In genomic region chr17:55284001-55284884, GRCh38 we compare ENCODE assay signal across 10 cellular contexts. TPM values are rescaled to one million over a fixed set of nuclear protein-coding genes. Genes with fewer than 3 reads are reported as not detected.
DNase-seq lines count a peak whose midpoint lies in the region; ATAC-seq and TF ChIP-seq lines count a peak whose summit lies in the region.
"Had no signal": no experiment of that assay in that cellular context is flagged by ENCODE, and none has a peak within 500 bp of the region (broad histone marks: within the 10 kb centered on the region; RNA-seq: fewer than 3 reads in every experiment).

No MANE protein-coding gene starts in this region.

- TF ChIP-seq POLR2A in body of pancreas (IDR thresholded peaks at IDR 0.05) (no peak), upper lobe of left lung (IDR thresholded peaks at IDR 0.05) (no peak)

- peak overlapping the region; percentile 75 for H3K27ac Mint-ChIP-seq in activated T-cell treated with anti-CD3 and anti-CD28 coated beads, Interleukin-2, amount 50 U/mL, for 72 hours

- no peak overlapping the region for H3K4me3 ChIP-seq in body of pancreas
- H3K4me3 ChIP-seq in lower lobe of right lung = no peak overlapping the region
- H3K4me3 ChIP-seq in upper lobe of left lung = no peak overlapping the region
- H3K4me3 ChIP-seq: GM23248 had no signal

- H3K4me1 ChIP-seq in body of pancreas (peaks cover 50% of the 10 kb centered on the region), lower lobe of right lung (peaks cover 61% of the 10 kb centered on the region), upper lobe of left lung (peaks cover 28 to 55% (median 44%) of the 10 kb centered on the region in 4 donors)

- no peak for DNase-seq in activated T-cell treated with anti-CD3 and anti-CD28 coated beads, Interleukin-2, amount 50 U/mL, for 72 hours
- DNase-seq in activated T-cell treated with anti-CD3 and anti-CD28 coated beads for 4 hours = no peak
- peak in 1 of 4 donors; percentile 42 for DNase-seq in body of pancreas
- DNase-seq in lower lobe of right lung = no peak
- DNase-seq in upper lobe of left lung = peak in 1 of 2 donors; percentile 83
- no peak for DNase-seq in CD1c-positive myeloid dendritic cell (ENCODE audit: extremely low spot score)
- no peak for DNase-seq in nucleus accumbens (lab: John Stamatoyannopoulos, UW)
- DNase-seq in activated gamma-delta T cell (lab: John Stamatoyannopoulos, UW) = no peak
- DNase-seq: GM23248, Karpas-422 had no signal

- no peak for TF ChIP-seq CTCF in body of pancreas (IDR thresholded peaks at IDR 0.05)
- no peak for TF ChIP-seq CTCF in lower lobe of right lung (IDR thresholded peaks at IDR 0.05)
- TF ChIP-seq CTCF in upper lobe of left lung (IDR thresholded peaks at IDR 0.05) = peak in 1 of 6 experiments; percentile 13

- TF ChIP-seq EP300 in upper lobe of left lung (IDR thresholded peaks at IDR 0.05) = peak in 2 of 4 donors; percentile 15 to 87

- peak overlapping the region in 1 of 2 donors; percentile 27 for H3K4me3 Mint-ChIP-seq in activated T-cell treated with anti-CD3 and anti-CD28 coated beads, Interleukin-2, amount 50 U/mL, for 72 hours

- intact Hi-C loops in body of pancreas (cut with DNase I) = no loop called here
- intact Hi-C loops in lower lobe of right lung (cut with DNase I) = no loop called here

- no peaks in the 10 kb centered on the region for H3K36me3 Mint-ChIP-seq in activated T-cell treated with anti-CD3 and anti-CD28 coated beads, Interleukin-2, amount 50 U/mL, for 72 hours (ENCODE audit: insufficient read depth in 2 of 2)

- no peaks in the 10 kb centered on the region for H3K27me3 Mint-ChIP-seq in activated T-cell treated with anti-CD3 and anti-CD28 coated beads, Interleukin-2, amount 50 U/mL, for 72 hours (ENCODE audit: low read depth)

- no peaks in the 10 kb centered on the region for H3K9me3 Mint-ChIP-seq in activated T-cell treated with anti-CD3 and anti-CD28 coated beads, Interleukin-2, amount 50 U/mL, for 72 hours

- H3K9me3 ChIP-seq in body of pancreas (no peaks in the 10 kb centered on the region), lower lobe of right lung (no peaks in the 10 kb centered on the region), upper lobe of left lung (no peaks in the 10 kb centered on the region)

- WGBS in body of pancreas, 2 donors = 77 to 79% methylated on average over 7 of the region's 7 CpGs
- WGBS in upper lobe of left lung, 2 donors = 56 to 58% methylated on average over 6 to 7 of the region's 7 CpGs

- peak overlapping the region in 3 of 4 donors; percentile 50 to 72 (median 51) for H3K27ac ChIP-seq in body of pancreas
- peak overlapping the region; percentile 78 for H3K27ac ChIP-seq in lower lobe of right lung
- peak overlapping the region; percentile 61 to 75 (median 71) for H3K27ac ChIP-seq in upper lobe of left lung
- H3K27ac ChIP-seq: GM23248 had no signal

- no peaks in the 10 kb centered on the region for H3K27me3 ChIP-seq in body of pancreas
- H3K27me3 ChIP-seq in lower lobe of right lung (ENCODE audit: low read depth) = no peaks in the 10 kb centered on the region
- no peaks in the 10 kb centered on the region for H3K27me3 ChIP-seq in upper lobe of left lung

- peak in 1 of 2 donors; percentile 13 for ATAC-seq in activated T-cell treated with anti-CD3 and anti-CD28 coated beads, Interleukin-2, amount 50 U/mL, for 72 hours (replicated peaks in 1 of 2)
- peak; percentile 23 for ATAC-seq in body of pancreas
- ATAC-seq in lower lobe of right lung = peak; percentile 80 to 82
- peak; percentile 18 to 80 for ATAC-seq in upper lobe of left lung (ENCODE audit: low FRiP score in 2 of 2)

- H3K36me3 ChIP-seq in body of pancreas (replicated peaks in 1 of 2; ENCODE audit: insufficient read depth in 1 of 2, low read depth in 2 of 2) (no peaks in the 10 kb centered on the region), lower lobe of right lung (no peaks in the 10 kb centered on the region), upper lobe of left lung (no peaks in the 10 kb centered on the region)

- peaks cover 6% of the 10 kb centered on the region for H3K4me1 Mint-ChIP-seq in activated T-cell treated with anti-CD3 and anti-CD28 coated beads, Interleukin-2, amount 50 U/mL, for 72 hours (ENCODE audit: low read depth)

RNA-seq across cellular contexts. Expression of gene HLF, which starts 19.5 kb away (rescaled TPM):
- 10 to 100 TPM; 23.9 to 44.3 TPM for total RNA-seq in activated T-cell treated with anti-CD3 and anti-CD28 coated beads, Interleukin-2, amount 50 U/mL, for 72 hours
- 1 to 10 TPM; 4.2 to 4.9 TPM for total RNA-seq in body of pancreas
- 29.4 TPM for total RNA-seq in lower lobe of right lung
- total RNA-seq in upper lobe of left lung = 10 to 100 TPM; 19.9 to 45.1 (median 26.1) TPM
- total RNA-seq: GM23248 had no signal
